Comparison of ENCODE assay signal across 10 cellular contexts in the genomic region with DNA sequence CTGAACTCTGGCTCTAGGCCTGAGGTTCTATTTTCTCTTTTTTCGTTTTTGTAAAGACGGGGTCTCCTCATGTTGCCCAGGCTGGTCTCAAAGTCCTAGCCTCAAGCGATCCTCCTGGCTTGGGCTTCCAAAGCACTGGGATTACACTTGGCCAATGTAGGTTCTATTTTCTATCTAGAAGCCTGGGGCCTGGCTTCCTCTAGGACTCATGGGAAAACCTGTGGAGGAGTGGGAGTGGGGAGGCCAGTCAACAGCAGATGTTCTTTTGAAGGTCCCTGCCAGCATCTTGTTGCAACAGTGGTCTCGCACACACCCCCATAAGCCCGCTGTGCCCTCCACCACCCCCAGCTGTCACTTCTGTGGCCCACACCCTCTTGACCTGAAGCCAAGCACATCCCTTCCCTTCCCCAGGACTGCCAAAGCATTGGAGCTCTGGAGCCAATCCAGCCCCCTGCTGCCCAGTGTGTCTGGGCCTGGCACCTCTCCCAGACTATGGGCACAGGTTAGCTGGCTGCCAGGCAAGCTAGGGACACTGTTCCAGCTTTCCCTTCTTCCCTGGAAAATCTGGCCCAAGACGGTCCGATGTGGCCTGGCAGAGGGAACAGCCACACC. TPM values are rescaled to one million over a fixed set of nuclear protein-coding genes. Genes with fewer than 3 reads are reported as not detected.
DNase-seq lines count a peak whose midpoint lies in the region; ATAC-seq and TF ChIP-seq lines count a peak whose summit lies in the region.
"Had no signal": no experiment of that assay in that cellular context is flagged by ENCODE, and none has a peak within 500 bp of the region (broad histone marks: within the 10 kb centered on the region; RNA-seq: fewer than 3 reads in every experiment).

No MANE protein-coding gene starts in this region.

- TF ChIP-seq EP300 in Ishikawa (IDR thresholded peaks at IDR 0.05; ENCODE audit: borderline replicate concordance), result peak; percentile 17; the same call in 1 of the 2 replicates

- H3K27me3 ChIP-seq in vagina, result no peaks in the 10 kb centered on the region

- H3K36me3 Mint-ChIP-seq in activated CD4-positive, alpha-beta memory T cell treated with anti-CD3 and anti-CD28 coated beads, Interleukin-2, amount 10 ng/mL, durations not matched to agents 7 days and 5 days (ENCODE audit: low read depth), result peaks cover 5% of the 10 kb centered on the region

- TF ChIP-seq RAD21 in Ishikawa (IDR thresholded peaks at IDR 0.05; ENCODE audit: low read depth), result no peak

- intact Hi-C loops in mucosa of descending colon (cut with DNase I, micrococcal nuclease) (loop anchor here (5.0 kb wide), 1 partner anchor 114 kb away; no protein-coding TSS in a partner anchor), vagina (cut with DNase I) (loop anchor here (5.0 kb wide), 1 partner anchor 114 kb away; no protein-coding TSS in a partner anchor)

- H3K4me1 Mint-ChIP-seq in activated CD4-positive, alpha-beta memory T cell treated with anti-CD3 and anti-CD28 coated beads, Interleukin-2, amount 10 ng/mL, durations not matched to agents 7 days and 5 days, result peaks cover 23% of the 10 kb centered on the region

- CTCF ChIA-PET in activated CD4-positive, alpha-beta memory T cell treated with anti-CD3 and anti-CD28 coated beads, Interleukin-2, amount 10 ng/mL, durations not matched to agents 7 days and 5 days (lab: Charles Lee), result no interaction called here

- H3K27ac Mint-ChIP-seq in activated CD4-positive, alpha-beta memory T cell treated with anti-CD3 and anti-CD28 coated beads, Interleukin-2, amount 10 ng/mL, durations not matched to agents 7 days and 5 days, result no peak overlapping the region
- H3K27ac Mint-ChIP-seq: activated T-cell treated with anti-CD3 and anti-CD28 coated beads, Interleukin-2, amount 50 U/mL, for 24 hours had no signal

- H3K4me3 Mint-ChIP-seq in activated CD4-positive, alpha-beta memory T cell treated with anti-CD3 and anti-CD28 coated beads, Interleukin-2, amount 10 ng/mL, durations not matched to agents 7 days and 5 days, result no peak overlapping the region
- H3K4me3 Mint-ChIP-seq: activated T-cell treated with anti-CD3 and anti-CD28 coated beads, Interleukin-2, amount 50 U/mL, for 24 hours had no signal

- ATAC-seq in mucosa of descending colon (peak; percentile 10), GM18867 (IDR thresholded peaks at IDR 0.05; ENCODE audit: unreplicated experiment) (no peak), GM18909 (IDR thresholded peaks at IDR 0.05; ENCODE audit: poor library complexity, unreplicated experiment) (no peak)

- TF ChIP-seq CTCF in mucosa of descending colon (IDR thresholded peaks at IDR 0.05) (no peak), vagina (IDR thresholded peaks at IDR 0.05) (no peak)

- peaks cover 18% of the 10 kb centered on the region for H3K27me3 Mint-ChIP-seq in activated CD4-positive, alpha-beta memory T cell treated with anti-CD3 and anti-CD28 coated beads, Interleukin-2, amount 10 ng/mL, durations not matched to agents 7 days and 5 days

- H3K4me3 ChIP-seq in mucosa of descending colon, result no peak overlapping the region
- H3K4me3 ChIP-seq in vagina, result no peak overlapping the region

- no peaks in the 10 kb centered on the region for H3K9me3 Mint-ChIP-seq in activated CD4-positive, alpha-beta memory T cell treated with anti-CD3 and anti-CD28 coated beads, Interleukin-2, amount 10 ng/mL, durations not matched to agents 7 days and 5 days
- H3K9me3 Mint-ChIP-seq: activated T-cell treated with anti-CD3 and anti-CD28 coated beads, Interleukin-2, amount 50 U/mL, for 24 hours had no signal

- POLR2A ChIA-PET in activated CD4-positive, alpha-beta memory T cell treated with anti-CD3 and anti-CD28 coated beads, Interleukin-2, amount 10 ng/mL, durations not matched to agents 7 days and 5 days (lab: Charles Lee), result interaction anchor here (0.8 kb wide), 1 partner anchor 17 kb away, joined by 3 read pairs; a partner anchor contains a TSS

- H3K36me3 ChIP-seq in mucosa of descending colon (ENCODE audit: low read depth), result no peaks in the 10 kb centered on the region
- no peaks in the 10 kb centered on the region for H3K36me3 ChIP-seq in vagina

- H3K9me3 ChIP-seq in mucosa of descending colon (no peaks in the 10 kb centered on the region), vagina (no peaks in the 10 kb centered on the region)

- no peak overlapping the region for H3K27ac ChIP-seq in vagina

- no peak for TF ChIP-seq POLR2A in vagina (IDR thresholded peaks at IDR 0.05)

- H3K4me1 ChIP-seq in mucosa of descending colon (ENCODE audit: low read depth) (peaks cover 12% of the 10 kb centered on the region), vagina (peaks cover 28% of the 10 kb centered on the region)

- DNase-seq in A172 (ENCODE audit: low spot score), result peak; percentile 87
- DNase-seq in anterior cingulate cortex (lab: John Stamatoyannopoulos, UW), result peak in 54 of 58 donors; percentile 21 to 89 (median 64)
- peak in 1 of 3 donors; percentile 50 for DNase-seq in mucosa of descending colon
- no peak for DNase-seq in vagina (ENCODE audit: extremely low spot score in 2 of 2)
- DNase-seq in activated CD4-positive, alpha-beta memory T cell treated with anti-CD3 and anti-CD28 coated beads, Interleukin-2, amount 10 ng/mL, durations not matched to agents 7 days and 5 days, result no peak
- DNase-seq: activated T-cell treated with anti-CD3 and anti-CD28 coated beads, Interleukin-2, amount 50 U/mL, for 24 hours had no signal

TF ChIP-seq in Ishikawa, 13 proteins besides CTCF, POLR2A, EP300 and RAD21:
- TF ChIP-seq NFIC (IDR thresholded peaks at IDR 0.05), result peak; percentile 92
- TF ChIP-seq CREB1 (IDR thresholded peaks at IDR 0.05; ENCODE audit: low read depth), result no peak
- TF ChIP-seq TCF12 (IDR thresholded peaks at IDR 0.05; ENCODE audit: low read depth), result peak; percentile 44; the same call in 1 of the 2 replicates
TF ChIP-seq in Ishikawa: peak in this region for 2.

RNA-seq across cellular contexts. Expression of a gene that starts 1.9 kb away (rescaled TPM):
- total RNA-seq in A172 (2014; rRNA removed; shearing (Covaris generic)), result 18.6 and 30.2 TPM in 2 replicates
- total RNA-seq in mucosa of descending colon (10 to 100 TPM in 1 of 3 donors, 1 to 10 TPM in 2; 5.2 to 23.9 (median 6.1) TPM), vagina (17.2 TPM)
- total RNA-seq in activated CD4-positive, alpha-beta memory T cell treated with anti-CD3 and anti-CD28 coated beads, Interleukin-2, amount 10 ng/mL, durations not matched to agents 7 days and 5 days, result 10 to 100 TPM; 27.9 to 30.7 TPM

RNA-seq across cellular contexts. Expression of a gene that starts 17.3 kb away (rescaled TPM):
- 35.9 and 46.9 TPM in 2 replicates for total RNA-seq in A172 (2014; rRNA removed; shearing (Covaris generic))
- total RNA-seq in mucosa of descending colon (100 to 1,000 TPM in 1 of 3 donors, 10 to 100 TPM in 2; 55.3 to 115 (median 97.3) TPM), vagina (23.8 TPM)
- total RNA-seq in activated CD4-positive, alpha-beta memory T cell treated with anti-CD3 and anti-CD28 coated beads, Interleukin-2, amount 10 ng/mL, durations not matched to agents 7 days and 5 days, result 10 to 100 TPM; 12.3 to 13.7 TPM

RNA-seq across cellular contexts. Expression of a gene that starts 37.9 kb away (rescaled TPM):
- total RNA-seq in A172 (2014; rRNA removed; shearing (Covaris generic)), result 129 and 138 TPM in 2 replicates
- total RNA-seq in mucosa of descending colon (10 to 100 TPM; 38.4 to 61.2 (median 43.0) TPM), vagina (49.8 TPM)
- total RNA-seq in activated CD4-positive, alpha-beta memory T cell treated with anti-CD3 and anti-CD28 coated beads, Interleukin-2, amount 10 ng/mL, durations not matched to agents 7 days and 5 days, result 10 to 100 TPM; 57.0 to 57.2 TPM

RNA-seq across cellular contexts. Expression of a gene that starts 38.1 kb away (rescaled TPM):
- total RNA-seq in A172 (2014; rRNA removed; shearing (Covaris generic)), result 1.4 and 2.5 TPM in 2 replicates
- total RNA-seq in mucosa of descending colon (10 to 100 TPM in 2 of 3 donors, 1 to 10 TPM in 1; 8.7 to 10.5 (median 10.2) TPM), vagina (7.1 TPM)
- total RNA-seq in activated CD4-positive, alpha-beta memory T cell treated with anti-CD3 and anti-CD28 coated beads, Interleukin-2, amount 10 ng/mL, durations not matched to agents 7 days and 5 days, result 1 to 10 TPM; 5.9 to 6.4 TPM

RNA-seq across cellular contexts. Expression of a gene that starts 48.7 kb away (rescaled TPM):
- total RNA-seq in A172 (2014; rRNA removed; shearing (Covaris generic)), result not detected in 2 replicates
- total RNA-seq in mucosa of descending colon (100 to 1,000 TPM; 229 to 621 (median 534) TPM), vagina (not detected)
- not detected for total RNA-seq in activated CD4-positive, alpha-beta memory T cell treated with anti-CD3 and anti-CD28 coated beads, Interleukin-2, amount 10 ng/mL, durations not matched to agents 7 days and 5 days
- total RNA-seq: fibroblast of lung had no signal

Comparison
In these comparisons a context has a peak if more than half of its experiments do, and no peak if none do; other contexts are left out.
1. DNase-seq: peak in A172 (single experiment) and anterior cingulate cortex (54 of 58); none in vagina (0 of 2) and activated CD4-positive, alpha-beta memory T cell treated with anti-CD3 and anti-CD28 coated beads, Interleukin-2, amount 10 ng/mL, durations not matched to agents 7 days and 5 days (single experiment).